Comparison of ENCODE assay signal across 1 cellular context in genomic region chr12:22353615-22354325, GRCh38.
TF ChIP-seq lines count a peak whose summit lies in the region.

No MANE protein-coding gene starts in this region.

TF ChIP-seq in K562, 482 proteins besides CTCF, POLR2A, EP300 and RAD21 (continued from another document):
- TF ChIP-seq ZBTB40 (IDR thresholded peaks at IDR 0.05) (no peak), ZBTB40 (CRISPR knock-in tag; IDR thresholded peaks at IDR 0.05) (no peak), ZNF785 (CRISPR knock-in tag; IDR thresholded peaks at IDR 0.05) (no peak), ZNF668 (CRISPR knock-in tag; IDR thresholded peaks at IDR 0.05) (no peak), CBFA2T2 (conservative IDR thresholded peaks at IDR 0.05) (peak; percentile 63), SMARCE1 (IDR thresholded peaks at IDR 0.05) (0 out of 2 replicates have a peak, but pooled peaks have one; percentile 14), ZNF696 (CRISPR knock-in tag; conservative IDR thresholded peaks at IDR 0.05) (no peak), NCOR1 (IDR thresholded peaks at IDR 0.05) (0 out of 2 replicates have a peak, but pooled peaks have one; percentile 32), ZNF830 (CRISPR knock-in tag; IDR thresholded peaks at IDR 0.05) (no peak), ZNF165 (CRISPR knock-in tag; IDR thresholded peaks at IDR 0.05; ENCODE audit: borderline replicate concordance) (no peak), USF2 (CRISPR knock-in tag; IDR thresholded peaks at IDR 0.05) (no peak), XRCC5 (IDR thresholded peaks at IDR 0.05; ENCODE audit: low read depth, low read length) (no peak), ARID1B (IDR thresholded peaks at IDR 0.05) (peak; percentile 73), TEAD4 (IDR thresholded peaks at IDR 0.05; ENCODE audit: low read length) (peak; percentile 83), TEAD4 (CRISPR knock-in tag; IDR thresholded peaks at IDR 0.05; ENCODE audit: borderline replicate concordance) (no peak), CBFA2T3 (IDR thresholded peaks at IDR 0.05) (peak; percentile 83), DPF2 (IDR thresholded peaks at IDR 0.05) (0 out of 2 replicates have a peak, but pooled peaks have one; percentile 15), FOXA3 (CRISPR knock-in tag; conservative IDR thresholded peaks at IDR 0.05 in 1 of 2, IDR thresholded peaks at IDR 0.05 in 1 of 2) (no peak), HMBOX1 (IDR thresholded peaks at IDR 0.05) (peak; percentile 68; the same call in 1 of the 2 replicates), SRSF9 (IDR thresholded peaks at IDR 0.05; ENCODE audit: borderline replicate concordance, low read depth, low read length) (no peak), ZNF766 (CRISPR knock-in tag; conservative IDR thresholded peaks at IDR 0.05) (no peak), SMARCA5 (IDR thresholded peaks at IDR 0.05) (no peak), FOXM1 (IDR thresholded peaks at IDR 0.05; ENCODE audit: low read depth) (0 out of 2 replicates have a peak, but pooled peaks have one; percentile 22), FOXM1 (CRISPR knock-in tag; IDR thresholded peaks at IDR 0.05; ENCODE audit: low read depth) (no peak), MLLT1 (IDR thresholded peaks at IDR 0.05) (no peak), ZNF347 (CRISPR knock-in tag; IDR thresholded peaks at IDR 0.05; ENCODE audit: low read depth) (no peak), SOX6 (IDR thresholded peaks at IDR 0.05) (peak; percentile 67; the same call in 1 of the 2 replicates), E2F3 (CRISPR knock-in tag; IDR thresholded peaks at IDR 0.05) (no peak), TAL1 (IDR thresholded peaks at IDR 0.05) (peak; percentile 56; the same call in 1 of the 2 replicates), STAT5A (IDR thresholded peaks at IDR 0.05; ENCODE audit: borderline replicate concordance, low read length) (no peak)
TF ChIP-seq in K562: peak in this region for 11.
